ENCODE assay signal across 1 cellular context in the genomic region with DNA sequence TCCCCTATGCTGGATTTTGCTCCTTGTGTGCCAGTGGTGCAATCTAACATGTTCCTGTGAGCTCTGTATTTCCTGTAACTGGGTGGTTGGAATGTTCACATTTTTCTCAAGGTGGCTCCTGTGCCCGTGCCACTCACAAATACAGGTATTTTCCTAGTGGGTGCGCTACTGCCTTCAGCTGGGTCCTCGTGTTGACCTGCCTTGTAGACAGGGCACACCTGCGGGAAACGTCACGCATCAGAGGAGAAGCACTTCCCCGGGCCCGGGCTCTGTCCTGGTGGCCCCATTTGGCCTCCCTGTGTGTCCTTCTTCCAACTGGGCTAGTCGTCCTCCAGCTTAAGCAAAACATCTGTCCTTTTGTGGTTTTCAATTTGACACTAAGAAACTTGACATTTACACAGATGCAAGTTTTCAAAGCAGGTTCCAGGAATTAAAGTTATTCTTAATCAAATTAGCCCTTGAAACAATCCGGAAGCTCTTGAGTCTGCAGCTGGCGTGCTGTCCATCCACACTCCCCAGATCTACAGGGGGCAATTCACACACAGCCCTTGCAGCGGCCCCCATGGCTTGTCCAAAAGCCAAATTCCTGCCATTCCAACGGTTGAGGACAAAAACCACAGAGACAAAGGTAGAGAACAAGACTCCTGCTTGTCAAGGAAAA.
TF ChIP-seq lines count a peak whose summit lies in the region.

No MANE protein-coding gene starts in this region.

TF ChIP-seq in WTC11, 78 proteins besides CTCF, POLR2A, EP300 and RAD21 (continued from another document):
- TF ChIP-seq AR (CRISPR knock-in tag; IDR thresholded peaks at IDR 0.05) (0 out of 2 replicates have a peak, but pooled peaks have one; percentile 39), TEAD1 (CRISPR knock-in tag; IDR thresholded peaks at IDR 0.05) (peak; percentile 95; the same call in 1 of the 2 replicates), TEAD4 (CRISPR knock-in tag; IDR thresholded peaks at IDR 0.05) (peak; percentile 95), ZNF532 (CRISPR knock-in tag; IDR thresholded peaks at IDR 0.05; ENCODE audit: borderline replicate concordance) (peak; percentile 85)
TF ChIP-seq in WTC11: peak in this region for 11.
